Comparison of ENCODE assay signal across 24 cellular contexts in the genomic region with DNA sequence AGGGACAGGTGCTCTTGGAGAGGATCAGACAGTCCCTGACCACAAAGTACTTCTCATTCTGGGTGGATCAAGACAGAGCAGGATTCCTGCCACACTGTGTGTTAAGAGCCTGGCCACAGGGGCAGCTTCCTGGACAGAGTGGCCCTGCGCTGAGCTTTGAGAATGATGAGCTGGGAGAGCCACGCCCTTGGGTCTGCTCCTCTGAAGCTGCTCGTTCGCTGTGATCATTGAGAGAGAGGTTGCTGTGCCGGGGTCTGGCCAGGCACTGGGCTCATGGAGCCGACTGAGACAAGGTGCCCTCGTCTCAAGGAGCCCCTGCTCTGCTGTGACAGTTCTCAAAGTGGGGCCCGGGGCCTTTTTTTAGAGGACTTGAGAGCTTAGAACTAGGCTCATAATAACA. TPM values are rescaled to one million over a fixed set of nuclear protein-coding genes. Genes with fewer than 3 reads are reported as not detected.
DNase-seq lines count a peak whose midpoint lies in the region; ATAC-seq and TF ChIP-seq lines count a peak whose summit lies in the region.
"Had no signal": no experiment of that assay in that cellular context is flagged by ENCODE, and none has a peak within 500 bp of the region (broad histone marks: within the 10 kb centered on the region; RNA-seq: fewer than 3 reads in every experiment).

No MANE protein-coding gene starts in this region.

- no peak overlapping the region for H2AFZ ChIP-seq in neuronal stem cell (ENCODE audit: low read length)

- no peak overlapping the region for H3K14ac ChIP-seq in neuronal stem cell (ENCODE audit: low read length)

- H3K4me2 ChIP-seq in neuronal stem cell (ENCODE audit: insufficient read depth, low read length, poor library complexity, severe bottlenecking): no peak overlapping the region

- TF ChIP-seq EP300 in gastroesophageal sphincter (IDR thresholded peaks at IDR 0.05): no peak

- peak; percentile 12 for DNase-seq in NCI-H748 (lab: John Stamatoyannopoulos, UW; ENCODE audit: unreplicated experiment)
- no peak for DNase-seq in NCI-H748 treated with DMSO at 0.1 percent for 48 hours (lab: John Stamatoyannopoulos, UW)
- peak; percentile 15 for DNase-seq in epidermal melanocyte (ENCODE audit: insufficient read length, low spot score)
- DNase-seq in neuronal stem cell (ENCODE audit: low spot score): no peak
- DNase-seq in NCI-H1436 (lab: John Stamatoyannopoulos, UW): no peak
- DNase-seq in COLO829 (ENCODE audit: low spot score): no peak
- DNase-seq: BE2C; CD4-positive, CD25-positive, alpha-beta regulatory T cell; DMS153; GF-D8; IMR-90; Karpas-422; NCI-H1417 treated with DMSO at 0.1 percent for 48 hours; NCI-H2029 treated with DMSO at 0.1 percent for 48 hours; NCI-H446; NCI-H526 treated with DMSO at 0.1 percent for 48 hours; RPMI8226; SIG-M5 had no signal

- no peak overlapping the region for H3K9ac ChIP-seq in neuronal stem cell (ENCODE audit: low read depth, low read length, poor library complexity)
- no peak overlapping the region for H3K9ac ChIP-seq in subcutaneous abdominal adipose tissue (ENCODE audit: low read length in 5 of 5)

- H3K4me1 ChIP-seq in neuronal stem cell (ENCODE audit: control insufficient read depth in 2 of 2, insufficient read depth in 1 of 2, low read depth in 1 of 2, low read length in 2 of 2): peaks cover 7 to 10% of the 10 kb centered on the region in 2 donors
- H3K4me1 ChIP-seq in subcutaneous abdominal adipose tissue (ENCODE audit: control insufficient read depth in 5 of 5, insufficient read depth in 5 of 5, low read length in 5 of 5): peaks cover 4 to 28% (median 23%) of the 10 kb centered on the region in 5 donors
- peaks cover 0 to 15% (median 3%) of the 10 kb centered on the region in 3 donors for H3K4me1 ChIP-seq in gastroesophageal sphincter

- H3K27ac ChIP-seq in neuronal stem cell (replicated peaks; ENCODE audit: low read length) (no peak overlapping the region), subcutaneous abdominal adipose tissue (ENCODE audit: low read depth, low read length) (peak overlapping the region; percentile 43), gastroesophageal sphincter (peak overlapping the region in 1 of 4 donors; percentile 15)
- H3K27ac ChIP-seq: HL-60 had no signal

- no peak for TF ChIP-seq POLR2A in gastroesophageal sphincter (IDR thresholded peaks at IDR 0.05)

- no peak overlapping the region for H3K23ac ChIP-seq in neuronal stem cell (ENCODE audit: low read depth, low read length, poor library complexity)

- peaks cover 0 to 1% of the 10 kb centered on the region in 2 donors for H3K9me3 ChIP-seq in neuronal stem cell (replicated peaks in 1 of 2; ENCODE audit: control insufficient read depth in 2 of 2, insufficient read depth in 1 of 2, low read depth in 1 of 2, low read length in 2 of 2)
- no peaks in the 10 kb centered on the region for H3K9me3 ChIP-seq in subcutaneous abdominal adipose tissue (ENCODE audit: control insufficient read depth in 5 of 5, low read length in 5 of 5)
- no peaks in the 10 kb centered on the region for H3K9me3 ChIP-seq in gastroesophageal sphincter
- H3K9me3 ChIP-seq: BE2C had no signal

- H2AK5ac ChIP-seq in neuronal stem cell (ENCODE audit: low read depth, low read length): no peak overlapping the region

- TF ChIP-seq CTCF in gastroesophageal sphincter (IDR thresholded peaks at IDR 0.05): no peak

- H3K27me3 ChIP-seq in neuronal stem cell (ENCODE audit: control insufficient read depth in 3 of 3, insufficient read depth in 3 of 3, low read depth in 1 of 3, low read length in 3 of 3) (peaks cover 0 to 54% (median 5%) of the 10 kb centered on the region in 3 experiments), subcutaneous abdominal adipose tissue (ENCODE audit: control insufficient read depth in 5 of 5, insufficient read depth in 4 of 5, low read length in 5 of 5) (no peaks in the 10 kb centered on the region), gastroesophageal sphincter (no peaks in the 10 kb centered on the region)
- H3K27me3 ChIP-seq: BE2C had no signal

- no peak overlapping the region for H2BK120ac ChIP-seq in neuronal stem cell (ENCODE audit: low read depth, low read length)

- H2BK15ac ChIP-seq in neuronal stem cell (ENCODE audit: low read length): peak overlapping the region; percentile 35

- H2BK12ac ChIP-seq in neuronal stem cell (ENCODE audit: low read length): no peak overlapping the region

- ATAC-seq in gastroesophageal sphincter: no peak

- H3K4me3 ChIP-seq in neuronal stem cell (ENCODE audit: low read length in 2 of 2) (no peak overlapping the region), subcutaneous abdominal adipose tissue (ENCODE audit: low read depth in 1 of 5, low read length in 5 of 5) (no peak overlapping the region), gastroesophageal sphincter (no peak overlapping the region)

- H3K36me3 ChIP-seq in neuronal stem cell (replicated peaks in 1 of 2; ENCODE audit: control insufficient read depth in 2 of 2, insufficient read depth in 2 of 2, low read length in 2 of 2) (no peaks in the 10 kb centered on the region), subcutaneous abdominal adipose tissue (ENCODE audit: control insufficient read depth in 5 of 5, insufficient read depth in 5 of 5, low read length in 5 of 5) (no peaks in the 10 kb centered on the region), gastroesophageal sphincter (no peaks in the 10 kb centered on the region)
- H3K36me3 ChIP-seq: BE2C had no signal

- no CpG with 5 or more reads among the region's 8 CpGs for WGBS in neuronal stem cell (ENCODE audit: extremely low coverage in 2 of 2, insufficient read length in 2 of 2, insufficient replicate concordance in 1 of 2), 2 donors
- 43% methylated on average over 3 of the region's 8 CpGs; no CpG with 5 or more reads in 1 of the 2 donors for WGBS in gastroesophageal sphincter (ENCODE audit: low coverage in 1 of 2), 2 donors

- H2BK5ac ChIP-seq in neuronal stem cell (ENCODE audit: low read length): no peak overlapping the region

- H3K4ac ChIP-seq in neuronal stem cell (ENCODE audit: low read length): no peak overlapping the region

- no peak overlapping the region for H3K18ac ChIP-seq in neuronal stem cell (ENCODE audit: low read length)

- no peaks in the 10 kb centered on the region for H3K79me1 ChIP-seq in neuronal stem cell (ENCODE audit: low read depth, low read length)

- no peak overlapping the region for H4K91ac ChIP-seq in neuronal stem cell (ENCODE audit: low read depth, low read length, poor library complexity)

- no peak overlapping the region for H4K8ac ChIP-seq in neuronal stem cell (ENCODE audit: low read depth, low read length)

RNA-seq across cellular contexts. Expression of a gene that starts 1.4 kb away (rescaled TPM):
- not detected for polyA plus RNA-seq in neuronal stem cell (2013, experiment 1 of 2)
- polyA plus RNA-seq in neuronal stem cell (2013, experiment 2 of 2): not detected
- total RNA-seq in gastroesophageal sphincter: under 1 TPM in 1 of 4 donors, not detected in 3; 0.15 TPM
- total RNA-seq: A172; CD4-positive, CD25-positive, alpha-beta regulatory T cell; HT1080; IMR-90; MCF 10A had no signal
- polyA plus RNA-seq: CD4-positive, CD25-positive, alpha-beta regulatory T cell; IMR-90 had no signal

RNA-seq across cellular contexts. Expression of a gene that starts 7.3 kb away (rescaled TPM):
- polyA plus RNA-seq in neuronal stem cell (2013, experiment 1 of 2): 3.1 TPM
- 3.3 TPM for polyA plus RNA-seq in neuronal stem cell (2013, experiment 2 of 2)
- total RNA-seq in gastroesophageal sphincter: 10 to 100 TPM; 44.3 to 52.1 (median 45.6) TPM
- total RNA-seq: A172; CD4-positive, CD25-positive, alpha-beta regulatory T cell; MCF 10A had no signal
- polyA plus RNA-seq: CD4-positive, CD25-positive, alpha-beta regulatory T cell had no signal

RNA-seq across cellular contexts. Expression of a gene that starts 13.6 kb away (rescaled TPM):
- polyA plus RNA-seq in neuronal stem cell (2013, experiment 1 of 2): 79.3 TPM
- 79.8 TPM for polyA plus RNA-seq in neuronal stem cell (2013, experiment 2 of 2)
- 10 to 100 TPM; 13.0 to 39.6 (median 17.1) TPM for total RNA-seq in gastroesophageal sphincter

RNA-seq across cellular contexts. Expression of a gene that starts 31.0 kb away (rescaled TPM):
- polyA plus RNA-seq in neuronal stem cell (2013, experiment 1 of 2): 20.2 TPM
- 19.8 TPM for polyA plus RNA-seq in neuronal stem cell (2013, experiment 2 of 2)
- total RNA-seq in gastroesophageal sphincter: 1,000 to 10,000 TPM in 3 of 4 donors, 100 to 1,000 TPM in 1; 702 to 1,904 (median 1,177) TPM

RNA-seq across cellular contexts. Expression of a gene that starts 33.5 kb away (rescaled TPM):
- 4.2 TPM for polyA plus RNA-seq in neuronal stem cell (2013, experiment 1 of 2)
- 4.4 TPM for polyA plus RNA-seq in neuronal stem cell (2013, experiment 2 of 2)
- total RNA-seq in gastroesophageal sphincter: 1 to 10 TPM; 4.6 to 10.0 (median 6.6) TPM
- total RNA-seq: A172 had no signal

Comparison
In these comparisons a context has a peak if more than half of its experiments do, and no peak if none do; other contexts are left out.
1. DNase-seq: peak in NCI-H748 (single experiment) and epidermal melanocyte (single experiment); none in NCI-H748 treated with DMSO at 0.1 percent for 48 hours (single experiment), neuronal stem cell (single experiment), NCI-H1436 (single experiment) and COLO829 (single experiment).